In the genomic region with DNA sequence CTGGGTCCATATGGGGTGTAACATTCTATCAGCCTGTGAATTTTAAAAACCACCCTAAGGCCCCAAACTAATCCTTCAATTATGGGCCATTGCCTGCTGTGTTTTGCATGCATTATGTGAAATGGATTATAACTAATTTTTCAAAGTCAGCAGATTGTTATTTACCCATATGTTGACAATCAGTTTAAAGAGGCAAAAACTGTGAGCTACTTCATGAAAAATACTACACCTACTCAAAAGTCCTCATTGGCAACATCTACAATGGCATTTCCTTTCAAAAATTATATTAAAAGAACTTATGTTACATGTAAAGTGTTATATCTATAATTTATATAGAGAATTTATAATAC, we compare ENCODE assay signal across 20 cellular contexts. TPM values are rescaled to one million over a fixed set of nuclear protein-coding genes. Genes with fewer than 3 reads are reported as not detected.
A peak's percentile ranks its signal among the peaks of the same experiment; 100 is the strongest.
DNase-seq lines count a peak whose midpoint lies in the region; ATAC-seq, FAIRE-seq and TF ChIP-seq lines count a peak whose summit lies in the region.
"Had no signal": no experiment of that assay in that cellular context is flagged by ENCODE, and none has a peak within 500 bp of the region (broad histone marks: within the 10 kb centered on the region; RNA-seq: fewer than 3 reads in every experiment).

No MANE protein-coding gene starts in this region.

- no peak overlapping the region for H3K4me2 ChIP-seq in neural progenitor cell

- H3K9ac ChIP-seq in neural progenitor cell, result no peak overlapping the region

- H3K27ac Mint-ChIP-seq in activated CD8-positive, alpha-beta memory T cell treated with anti-CD3 and anti-CD28 coated beads, Interleukin-2, amount 10 ng/mL, durations not matched to agents 7 days and 5 days, result peak overlapping the region; percentile 89
- peak overlapping the region; percentile 79 for H3K27ac Mint-ChIP-seq in activated T-helper 17 cell treated with anti-CD3 and anti-CD28 coated beads, Interleukin-2, amount 50 U/mL, for 72 hours
- no peak overlapping the region for H3K27ac Mint-ChIP-seq in neural progenitor cell
- H3K27ac Mint-ChIP-seq: dendritic cell treated with granulocyte-macrophage colony-stimulating factor and Interleukin-4, amounts not matched to agents 40 ng/mL and 50 ng/mL, for 4 days had no signal

- H3K4me1 ChIP-seq in neural progenitor cell, result peaks cover 10% of the 10 kb centered on the region
- peaks cover 0 to 10% (median 0%) of the 10 kb centered on the region in 4 donors for H3K4me1 ChIP-seq in tibial nerve
- H3K4me1 ChIP-seq: prostate gland, upper lobe of right lung had no signal

- H3K4me3 Mint-ChIP-seq in activated CD8-positive, alpha-beta memory T cell treated with anti-CD3 and anti-CD28 coated beads, Interleukin-2, amount 10 ng/mL, durations not matched to agents 7 days and 5 days, result peak overlapping the region; percentile 43
- peak overlapping the region; percentile 73 for H3K4me3 Mint-ChIP-seq in activated T-helper 17 cell treated with anti-CD3 and anti-CD28 coated beads, Interleukin-2, amount 50 U/mL, for 72 hours
- H3K4me3 Mint-ChIP-seq in neural progenitor cell, result no peak overlapping the region
- H3K4me3 Mint-ChIP-seq: dendritic cell treated with granulocyte-macrophage colony-stimulating factor and Interleukin-4, amounts not matched to agents 40 ng/mL and 50 ng/mL, for 4 days had no signal

- CTCF ChIA-PET in activated CD8-positive, alpha-beta memory T cell treated with anti-CD3 and anti-CD28 coated beads, Interleukin-2, amount 10 ng/mL, durations not matched to agents 7 days and 5 days (lab: Charles Lee), result no interaction called here

- no peak overlapping the region for H3K4me3 ChIP-seq in neural progenitor cell
- no peak overlapping the region for H3K4me3 ChIP-seq in tibial nerve
- H3K4me3 ChIP-seq: gastroesophageal sphincter, MG63, prostate gland, SJCRH30, upper lobe of right lung had no signal

- H3K36me3 ChIP-seq in neural progenitor cell (no peaks in the 10 kb centered on the region), tibial nerve (no peaks in the 10 kb centered on the region)
- H3K36me3 ChIP-seq: brain microvascular endothelial cell, gastroesophageal sphincter, MG63, prostate gland, SJCRH30, upper lobe of right lung had no signal

- peaks cover 17% of the 10 kb centered on the region for H3K9me3 Mint-ChIP-seq in activated CD8-positive, alpha-beta memory T cell treated with anti-CD3 and anti-CD28 coated beads, Interleukin-2, amount 10 ng/mL, durations not matched to agents 7 days and 5 days (ENCODE audit: low read depth)
- peaks cover 31% of the 10 kb centered on the region for H3K9me3 Mint-ChIP-seq in activated T-helper 17 cell treated with anti-CD3 and anti-CD28 coated beads, Interleukin-2, amount 50 U/mL, for 72 hours
- H3K9me3 Mint-ChIP-seq in neural progenitor cell, result no peaks in the 10 kb centered on the region

- H3K27ac ChIP-seq in neural progenitor cell (no peak overlapping the region), tibial nerve (no peak overlapping the region)
- H3K27ac ChIP-seq: brain microvascular endothelial cell, gastroesophageal sphincter, prostate gland, SJCRH30, upper lobe of right lung had no signal

- peaks cover 51% of the 10 kb centered on the region for H3K4me1 Mint-ChIP-seq in activated CD8-positive, alpha-beta memory T cell treated with anti-CD3 and anti-CD28 coated beads, Interleukin-2, amount 10 ng/mL, durations not matched to agents 7 days and 5 days
- peaks cover 59% of the 10 kb centered on the region for H3K4me1 Mint-ChIP-seq in activated T-helper 17 cell treated with anti-CD3 and anti-CD28 coated beads, Interleukin-2, amount 50 U/mL, for 72 hours
- H3K4me1 Mint-ChIP-seq in neural progenitor cell, result peaks cover 16% of the 10 kb centered on the region

- no peak for TF ChIP-seq CTCF in neural progenitor cell (IDR thresholded peaks at IDR 0.05)
- no peak for TF ChIP-seq CTCF in tibial nerve (IDR thresholded peaks at IDR 0.05)

- H3K27me3 ChIP-seq in neural progenitor cell, result no peaks in the 10 kb centered on the region
- no peaks in the 10 kb centered on the region for H3K27me3 ChIP-seq in tibial nerve
- H3K27me3 ChIP-seq: brain microvascular endothelial cell, gastroesophageal sphincter, MG63, upper lobe of right lung had no signal

- no peak for FAIRE-seq in GM19239 (lab: Jason Lieb, UNC)

- no peak for ATAC-seq in activated CD8-positive, alpha-beta memory T cell treated with anti-CD3 and anti-CD28 coated beads, Interleukin-2, amount 10 ng/mL, durations not matched to agents 7 days and 5 days
- no peak for ATAC-seq in activated T-helper 17 cell treated with anti-CD3 and anti-CD28 coated beads, Interleukin-2, amount 50 U/mL, for 72 hours (replicated peaks)
- ATAC-seq: gastroesophageal sphincter, HCT116 had no signal

- no peaks in the 10 kb centered on the region for H3F3A ChIP-seq in neural progenitor cell (ENCODE audit: low read depth)

- TF ChIP-seq POLR2A in tibial nerve (IDR thresholded peaks at IDR 0.05), result no peak

- H3K9me3 ChIP-seq in neural progenitor cell (ENCODE audit: low read depth), result no peaks in the 10 kb centered on the region
- H3K9me3 ChIP-seq in tibial nerve, result no peaks in the 10 kb centered on the region
- H3K9me3 ChIP-seq: gastroesophageal sphincter, MG63, prostate gland, SJCRH30, upper lobe of right lung had no signal

- peaks cover 31% of the 10 kb centered on the region for H3K36me3 Mint-ChIP-seq in activated CD8-positive, alpha-beta memory T cell treated with anti-CD3 and anti-CD28 coated beads, Interleukin-2, amount 10 ng/mL, durations not matched to agents 7 days and 5 days
- H3K36me3 Mint-ChIP-seq in activated T-helper 17 cell treated with anti-CD3 and anti-CD28 coated beads, Interleukin-2, amount 50 U/mL, for 72 hours (ENCODE audit: low read depth), result no peaks in the 10 kb centered on the region
- H3K36me3 Mint-ChIP-seq in neural progenitor cell, result no peaks in the 10 kb centered on the region

- H2AFZ ChIP-seq in neural progenitor cell (replicated peaks), result peak overlapping the region; percentile 92

- no peaks in the 10 kb centered on the region for H3K79me2 ChIP-seq in neural progenitor cell (ENCODE audit: low read depth)

- no peaks in the 10 kb centered on the region for H4K20me1 ChIP-seq in neural progenitor cell (ENCODE audit: low read depth)

- H3K27me3 Mint-ChIP-seq in activated CD8-positive, alpha-beta memory T cell treated with anti-CD3 and anti-CD28 coated beads, Interleukin-2, amount 10 ng/mL, durations not matched to agents 7 days and 5 days, result no peaks in the 10 kb centered on the region
- peaks cover 3% of the 10 kb centered on the region for H3K27me3 Mint-ChIP-seq in activated T-helper 17 cell treated with anti-CD3 and anti-CD28 coated beads, Interleukin-2, amount 50 U/mL, for 72 hours
- peaks cover 3% of the 10 kb centered on the region for H3K27me3 Mint-ChIP-seq in neural progenitor cell (ENCODE audit: insufficient read depth, low read depth)
- H3K27me3 Mint-ChIP-seq: dendritic cell treated with granulocyte-macrophage colony-stimulating factor and Interleukin-4, amounts not matched to agents 40 ng/mL and 50 ng/mL, for 4 days had no signal

- no peak for TF ChIP-seq EP300 in tibial nerve (IDR thresholded peaks at IDR 0.05)

- no peak for DNase-seq in activated CD8-positive, alpha-beta memory T cell treated with anti-CD3 and anti-CD28 coated beads, Interleukin-2, amount 10 ng/mL, durations not matched to agents 7 days and 5 days
- DNase-seq in activated CD8-positive, alpha-beta memory T cell treated with anti-CD3 and anti-CD28 coated beads, Interleukin-2, amount 50 U/mL, for 4 hours, result no peak
- DNase-seq in GM19239 (ENCODE audit: insufficient read length, low spot score) (peak; percentile 5), neural progenitor cell (ENCODE audit: low spot score) (no peak), posterior cingulate gyrus (no peak), tibial nerve (ENCODE audit: low spot score in 2 of 2) (no peak), occipital lobe (lab: John Stamatoyannopoulos, UW) (no peak)
- DNase-seq: activated CD4-positive, alpha-beta T cell treated with anti-CD3 and anti-CD28 coated beads for 48 hours; activated gamma-delta T cell; brain microvascular endothelial cell; Calu3; MG63; NCI-H2029 treated with DMSO at 0.1 percent for 48 hours; upper lobe of right lung had no signal

- intact Hi-C loops in posterior cingulate gyrus (cut with DNase I), result no loop called here

RNA-seq across cellular contexts. Expression of gene KIF2A, which starts 49.0 kb away (rescaled TPM):
- 100 to 1,000 TPM; 194 to 225 TPM for total RNA-seq in activated CD8-positive, alpha-beta memory T cell treated with anti-CD3 and anti-CD28 coated beads, Interleukin-2, amount 10 ng/mL, durations not matched to agents 7 days and 5 days
- total RNA-seq in activated T-helper 17 cell treated with anti-CD3 and anti-CD28 coated beads, Interleukin-2, amount 50 U/mL, for 72 hours, result 100 to 1,000 TPM; 243 to 283 TPM
- total RNA-seq in neural progenitor cell (ENCODE audit: low replicate concordance) (78.8 and 114 TPM in 2 replicates), tibial nerve (10 to 100 TPM; 28.5 to 60.3 (median 44.9) TPM), occipital lobe (285 TPM)
